1 cellular context compared by ENCODE assay signal in the genomic region with DNA sequence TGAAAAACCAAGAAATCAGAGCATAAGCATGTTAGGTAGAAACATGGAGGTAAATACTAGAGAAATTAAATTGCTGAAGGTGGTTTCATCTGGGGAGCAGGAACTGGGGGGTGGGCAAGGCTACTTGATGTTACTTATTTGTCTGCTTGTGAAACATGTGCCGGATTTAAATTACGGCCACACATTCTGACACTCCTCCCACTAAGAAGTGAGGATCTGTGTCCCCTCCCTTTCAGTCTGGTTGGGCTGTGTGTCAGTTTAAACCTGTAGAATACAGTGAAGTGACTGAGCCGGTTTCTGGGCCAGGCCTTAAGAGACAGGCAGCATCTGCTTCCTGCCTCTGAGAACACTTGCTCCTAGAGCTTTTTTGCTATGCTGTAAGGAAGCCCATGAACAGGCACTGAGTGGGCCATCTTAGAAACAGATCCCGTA.
TF ChIP-seq lines count a peak whose summit lies in the region.

No MANE protein-coding gene starts in this region.

TF ChIP-seq in GM12878, 131 proteins besides CTCF, POLR2A, EP300 and RAD21:
- no peak for TF ChIP-seq E2F4 (IDR thresholded peaks at IDR 0.05; ENCODE audit: low read depth, low read length)
- TF ChIP-seq KLF5 (IDR thresholded peaks at IDR 0.05; ENCODE audit: partially characterized antibody): no peak
- no peak for TF ChIP-seq KDM1A (IDR thresholded peaks at IDR 0.05; ENCODE audit: borderline replicate concordance)
